ENCODE assay signal across 17 cellular contexts in genomic region chr5:130514984-130515690, GRCh38.
DNase-seq lines count a peak whose midpoint lies in the region; ATAC-seq and TF ChIP-seq lines count a peak whose summit lies in the region.
"Had no signal": no experiment of that assay in that cellular context is flagged by ENCODE, and none has a peak within 500 bp of the region (broad histone marks: within the 10 kb centered on the region; RNA-seq: fewer than 3 reads in every experiment).

No MANE protein-coding gene starts in this region.

- H3K4me1 ChIP-seq in HCT116 (ENCODE audit: control insufficient read depth in 1 of 2, insufficient read depth in 2 of 2, low read length in 2 of 2) (peaks cover 11 to 17% of the 10 kb centered on the region in 2 experiments), ovary (ENCODE audit: insufficient read depth) (no peaks in the 10 kb centered on the region)
- H3K4me1 ChIP-seq: HAP-1, upper lobe of left lung had no signal

- H3K27ac ChIP-seq in HCT116 (ENCODE audit: low read depth, low read length), result no peak overlapping the region
- no peak overlapping the region for H3K27ac ChIP-seq in ovary
- H3K27ac ChIP-seq: neutrophil, upper lobe of left lung had no signal

- TF ChIP-seq EP300 in ovary (IDR thresholded peaks at IDR 0.05), result no peak

- POLR2A ChIA-PET in HCT116 (lab: Charles Lee), result no interaction called here

- H3K9me3 ChIP-seq in HCT116 (ENCODE audit: control insufficient read depth in 1 of 2, insufficient read depth in 1 of 2, low read depth in 1 of 2, low read length in 2 of 2), result peaks cover 0 to 7% of the 10 kb centered on the region in 2 experiments; a peak in 1 of 4 replicates
- no peaks in the 10 kb centered on the region for H3K9me3 ChIP-seq in ovary
- H3K9me3 ChIP-seq: HAP-1, neutrophil had no signal

- H3K36me3 ChIP-seq in HCT116 (ENCODE audit: control insufficient read depth in 1 of 2, insufficient read depth in 2 of 2, low read length in 2 of 2), result no peaks in the 10 kb centered on the region
- no peaks in the 10 kb centered on the region for H3K36me3 ChIP-seq in ovary
- H3K36me3 ChIP-seq: HAP-1, neutrophil, upper lobe of left lung had no signal

- TF ChIP-seq CTCF in HCT116 (IDR thresholded peaks at IDR 0.05 in 2 of 3, conservative IDR thresholded peaks at IDR 0.05 in 1 of 3; ENCODE audit: borderline replicate concordance in 1 of 3, insufficient read depth in 1 of 3, low read depth in 2 of 3, low read length in 2 of 3) (0 out of 6 replicates have a peak, but pooled peaks of 1 of the 3 experiments have one; percentile 1), fibroblast of the aortic adventitia (IDR thresholded peaks at IDR 0.05; ENCODE audit: insufficient read depth, low read length) (no peak), ovary (IDR thresholded peaks at IDR 0.05) (no peak)

- WGBS in ovary, 3 donors, result 91 to 96% (median 94%) methylated on average over 2 of the region's 2 CpGs

- TF ChIP-seq RAD21 in HCT116 (IDR thresholded peaks at IDR 0.05; ENCODE audit: low read depth), result peak; percentile 29

- CTCF ChIA-PET in HCT116 (lab: Charles Lee), result no interaction called here

- ATAC-seq in HCT116 (peak; percentile 85), GM18858 (IDR thresholded peaks at IDR 0.05; ENCODE audit: unreplicated experiment) (no peak)
- ATAC-seq: activated naive CD4-positive, alpha-beta T cell treated with anti-CD3 and anti-CD28 coated beads, Interleukin-2, amount 50 U/mL, for 72 hours had no signal

- no peaks in the 10 kb centered on the region for H3K9me2 ChIP-seq in HCT116 (ENCODE audit: insufficient read depth)

- no peaks in the 10 kb centered on the region for H3K27me3 ChIP-seq in HCT116 (ENCODE audit: insufficient read depth, low read length)
- H3K27me3 ChIP-seq in ovary, result no peaks in the 10 kb centered on the region
- H3K27me3 ChIP-seq: neutrophil, upper lobe of left lung had no signal

- intact Hi-C loops in HCT116 (cut with micrococcal nuclease) (no loop called here), ovary (cut with DNase I) (no loop called here)

- H3K4me3 ChIP-seq in HCT116 (replicated peaks in 1 of 2; ENCODE audit: low read depth in 1 of 2, low read length in 2 of 2), result no peak overlapping the region
- no peak overlapping the region for H3K4me3 ChIP-seq in fibroblast of the aortic adventitia (ENCODE audit: low read depth, low read length)
- H3K4me3 ChIP-seq in ovary, result no peak overlapping the region
- H3K4me3 ChIP-seq: HAP-1, lung, upper lobe of left lung had no signal

- RAD21 ChIA-PET in HCT116 (lab: Charles Lee; ENCODE audit: low non-redundant PET in 1 of 2, low total read pairs in 2 of 2, uncharacterized antibody in 2 of 2, unreplicated experiment in 2 of 2), result no interaction called here

- DNase-seq in A172 (ENCODE audit: low spot score) (peak; percentile 85), HCT116 (ENCODE audit: low read depth, low spot score) (peak; percentile 74), SW 1271 (lab: John Stamatoyannopoulos, UW) (peak; percentile 74 to 92), fibroblast of the aortic adventitia (ENCODE audit: low read depth) (peak; percentile 52), ovary (no peak), D341Med (ENCODE audit: low spot score) (no peak)
- no peak for DNase-seq in activated naive CD4-positive, alpha-beta T cell treated with Interleukin-2 at 50 U/mL for 16 hours
- DNase-seq: cortex of kidney, DND-41, NCI-H1092 treated with DMSO at 0.1 percent for 48 hours, NCI-H446, upper lobe of left lung had no signal

- BruUV-seq in HCT116 (replicated peaks; lab: Mats Ljungman, UMichigan), result no TSS peak

- H3K79me2 ChIP-seq in HCT116 (ENCODE audit: insufficient read depth, low read length), result no peaks in the 10 kb centered on the region

- H3K9ac ChIP-seq in HCT116 (ENCODE audit: low read length), result no peak overlapping the region

- H2AFZ ChIP-seq in HCT116 (ENCODE audit: low read depth, low read length, poor library complexity, severe bottlenecking), result peak overlapping the region; percentile 63

- H4K20me1 ChIP-seq in HCT116 (ENCODE audit: insufficient read depth), result no peaks in the 10 kb centered on the region

- H3K4me2 ChIP-seq in HCT116 (ENCODE audit: low read length), result peak overlapping the region; percentile 45

- TF ChIP-seq POLR2A in HCT116 (IDR thresholded peaks at IDR 0.05; ENCODE audit: borderline replicate concordance, extremely low read depth, insufficient read depth, insufficient read length) (no peak), ovary (IDR thresholded peaks at IDR 0.05) (no peak)

TF ChIP-seq in HCT116, 20 proteins besides CTCF, POLR2A, EP300 and RAD21:
- TF ChIP-seq ZBTB33 (IDR thresholded peaks at IDR 0.05; ENCODE audit: extremely low read depth, insufficient replicate concordance, low read length) (no peak), JUND (IDR thresholded peaks at IDR 0.05) (peak; percentile 83), CEBPB (IDR thresholded peaks at IDR 0.05; ENCODE audit: low read depth) (peak; percentile 56; the same call in 1 of the 2 replicates), SRF (IDR thresholded peaks at IDR 0.05; ENCODE audit: low read depth) (peak; percentile 61; the same call in 1 of the 2 replicates), MAX (IDR thresholded peaks at IDR 0.05) (peak; percentile 50), YY1 (IDR thresholded peaks at IDR 0.05; ENCODE audit: extremely low read depth, insufficient replicate concordance, low read depth, low read length) (no peak), EZH2phosphoT487 (IDR thresholded peaks at IDR 0.05; ENCODE audit: borderline replicate concordance) (no peak), SP1 (IDR thresholded peaks at IDR 0.05; ENCODE audit: low read depth) (peak; percentile 82), ATF3 (IDR thresholded peaks at IDR 0.05) (0 out of 2 replicates have a peak, but pooled peaks have one; percentile 55), FOSL1 (IDR thresholded peaks at IDR 0.05; ENCODE audit: low read depth) (peak; percentile 95), SIN3A (IDR thresholded peaks at IDR 0.05; ENCODE audit: low read depth) (peak; percentile 42; the same call in 1 of the 2 replicates), EGR1 (IDR thresholded peaks at IDR 0.05; ENCODE audit: low read depth) (peak; percentile 42; the same call in 1 of the 2 replicates), POLR2AphosphoS5 (IDR thresholded peaks at IDR 0.05; ENCODE audit: low read depth, low read length) (no peak; the same call in 1 of the 2 replicates), TCF7L2 (IDR thresholded peaks at IDR 0.05; ENCODE audit: borderline replicate concordance, extremely low read depth, insufficient read depth, insufficient read length) (no peak), CBX3 (IDR thresholded peaks at IDR 0.05; ENCODE audit: low read depth) (peak; percentile 78)
TF ChIP-seq in HCT116: peak in this region for 10.

Comparison
In these comparisons a context has a peak if more than half of its experiments do, and no peak if none do; other contexts are left out.
1. DNase-seq: peak in A172 (single experiment), HCT116 (single experiment), SW 1271 (2 of 2) and fibroblast of the aortic adventitia (single experiment); none in ovary (0 of 5), D341Med (single experiment) and activated naive CD4-positive, alpha-beta T cell treated with Interleukin-2 at 50 U/mL for 16 hours (single experiment).